Comparison of ENCODE assay signal across 17 cellular contexts in genomic region chr6:79526897-79527296, GRCh38. TPM values are rescaled to one million over a fixed set of nuclear protein-coding genes. Genes with fewer than 3 reads are reported as not detected.
DNase-seq lines count a peak whose midpoint lies in the region; ATAC-seq, FAIRE-seq and TF ChIP-seq lines count a peak whose summit lies in the region.
"Had no signal": no experiment of that assay in that cellular context is flagged by ENCODE, and none has a peak within 500 bp of the region (broad histone marks: within the 10 kb centered on the region; RNA-seq: fewer than 3 reads in every experiment).

No MANE protein-coding gene starts in this region.

- POLR2A ChIA-PET in Caco-2 (lab: Charles Lee) = interaction anchor here (1.1 to 1.8 kb wide), 2 partner anchors 10 to 18 kb away, joined by 4 to 5 read pairs; partner anchors contain the start of gene LCA5

- no TSS peak for BruUV-seq in Caco-2 (replicated peaks; lab: Mats Ljungman, UMichigan)

- TF ChIP-seq POLR2A in body of pancreas (IDR thresholded peaks at IDR 0.05) = no peak
- TF ChIP-seq POLR2A in suprapubic skin (IDR thresholded peaks at IDR 0.05) = no peak

- H3K27me3 Mint-ChIP-seq in Caco-2 (ENCODE audit: insufficient read depth, unreplicated experiment) = no peaks in the 10 kb centered on the region
- H3K27me3 Mint-ChIP-seq: CD4-positive, alpha-beta T cell had no signal

- TF ChIP-seq CTCF in Caco-2 (IDR thresholded peaks at IDR 0.05; ENCODE audit: insufficient read depth in 1 of 2, low read depth in 1 of 2, low read length in 1 of 2, severe bottlenecking in 1 of 2, unreplicated experiment in 1 of 2) (no peak), body of pancreas (IDR thresholded peaks at IDR 0.05) (no peak), suprapubic skin (IDR thresholded peaks at IDR 0.05) (no peak)

- peaks cover 32% of the 10 kb centered on the region for H3K4me1 Mint-ChIP-seq in Caco-2 (ENCODE audit: low read depth, unreplicated experiment)
- H3K4me1 Mint-ChIP-seq: B cell, IgD-negative memory B cell had no signal

- TF ChIP-seq EP300 in suprapubic skin (IDR thresholded peaks at IDR 0.05) = no peak

- H3K9me3 Mint-ChIP-seq in Caco-2 (ENCODE audit: unreplicated experiment) = peaks cover 9% of the 10 kb centered on the region
- H3K9me3 Mint-ChIP-seq: CD4-positive, alpha-beta T cell; IgD-negative memory B cell had no signal

- H3K9me3 ChIP-seq in Caco-2 (no peaks in the 10 kb centered on the region), body of pancreas (no peaks in the 10 kb centered on the region), suprapubic skin (no peaks in the 10 kb centered on the region)
- H3K9me3 ChIP-seq: Peyer's patch, SK-N-SH had no signal

- CTCF ChIA-PET in Caco-2 (lab: Charles Lee) = interaction anchor here (1.3 kb wide), 1 partner anchor 95 kb away, joined by 3 read pairs; no protein-coding TSS in a partner anchor

- H3K27ac Mint-ChIP-seq in Caco-2 (ENCODE audit: unreplicated experiment) = peak overlapping the region; percentile 84
- H3K27ac Mint-ChIP-seq: B cell; CD4-positive, alpha-beta T cell; IgD-negative memory B cell had no signal

- peaks cover 19% of the 10 kb centered on the region for H3K36me3 Mint-ChIP-seq in Caco-2 (ENCODE audit: insufficient read depth, unreplicated experiment)

- peak overlapping the region; percentile 68 for H3K4me3 Mint-ChIP-seq in Caco-2 (ENCODE audit: unreplicated experiment)
- H3K4me3 Mint-ChIP-seq: B cell; CD4-positive, alpha-beta T cell; IgD-negative memory B cell had no signal

- H3K36me3 ChIP-seq in Caco-2 (ENCODE audit: control insufficient read depth, insufficient read depth, low read length) (no peaks in the 10 kb centered on the region), body of pancreas (replicated peaks in 1 of 2; ENCODE audit: insufficient read depth in 1 of 2, low read depth in 2 of 2) (no peaks in the 10 kb centered on the region), suprapubic skin (no peaks in the 10 kb centered on the region)
- H3K36me3 ChIP-seq: Peyer's patch had no signal

- 90 to 91% methylated on average over 1 of the region's 1 CpG for WGBS in body of pancreas, 2 donors
- 90% methylated on average over 1 of the region's 1 CpG for WGBS in suprapubic skin

- intact Hi-C loops in Caco-2 (cut with micrococcal nuclease; ENCODE audit: unreplicated experiment) (loop anchor here (1.0 to 2.0 kb wide), 2 partner anchors 10 to 374 kb away; partner anchors contain the start of gene LCA5), body of pancreas (cut with DNase I) (no loop called here)

- ATAC-seq in body of pancreas = no peak

- H3K4me1 ChIP-seq in Caco-2 (peaks cover 53% of the 10 kb centered on the region), body of pancreas (peaks cover 25% of the 10 kb centered on the region), suprapubic skin (peaks cover 9% of the 10 kb centered on the region)
- H3K4me1 ChIP-seq: Peyer's patch had no signal

- H3K27ac ChIP-seq in body of pancreas (peak overlapping the region in 3 of 4 donors; percentile 46 to 87 (median 79)), suprapubic skin (no peak overlapping the region)
- H3K27ac ChIP-seq: Peyer's patch had no signal

- DNase-seq in Caco-2 = no peak
- DNase-seq in body of pancreas = no peak
- DNase-seq in renal cortical epithelial cell (ENCODE audit: low read depth) = peak; percentile 28
- no peak for DNase-seq in NCI-H2227 treated with DMSO at 0.1 percent for 48 hours (lab: John Stamatoyannopoulos, UW)
- no peak for DNase-seq in NCI-H82 (lab: John Stamatoyannopoulos, UW)
- DNase-seq in suprapubic skin (ENCODE audit: low spot score in 2 of 2) = no peak
- DNase-seq: CD4-positive, alpha-beta T cell; NCI-H1436; NCI-H2029 treated with DMSO at 0.1 percent for 48 hours; NCI-H526; Peyer's patch; Right ventricle myocardium superior; SK-N-SH had no signal

- no peaks in the 10 kb centered on the region for H3K27me3 ChIP-seq in Caco-2 (replicated peaks; ENCODE audit: control insufficient read depth, insufficient read depth, low read length)
- H3K27me3 ChIP-seq in body of pancreas = no peaks in the 10 kb centered on the region
- H3K27me3 ChIP-seq in suprapubic skin = no peaks in the 10 kb centered on the region
- H3K27me3 ChIP-seq: Peyer's patch had no signal

- H3K4me3 ChIP-seq in Caco-2 (ENCODE audit: low read depth, low read length) = no peak overlapping the region
- no peak overlapping the region for H3K4me3 ChIP-seq in body of pancreas
- H3K4me3 ChIP-seq in suprapubic skin = no peak overlapping the region
- H3K4me3 ChIP-seq: Peyer's patch had no signal

- FAIRE-seq in G401.6 (lab: Jason Lieb, UNC) = peak; percentile 94
- FAIRE-seq: H54 had no signal

RNA-seq across cellular contexts. Expression of gene LCA5, which starts 10.3 kb away (rescaled TPM):
- total RNA-seq in Caco-2 (2022) (10.9 and 12.2 TPM in 2 replicates), body of pancreas (1 to 10 TPM; 2.6 to 7.8 TPM), renal cortical epithelial cell (8.3 and 24.0 TPM in 2 replicates), suprapubic skin (1 to 10 TPM in 3 of 4 donors, under 1 TPM in 1; 0.95 to 2.6 (median 1.5) TPM)
- total RNA-seq: CD4-positive, alpha-beta T cell had no signal
